19 cellular contexts compared by ENCODE assay signal in the genomic region with DNA sequence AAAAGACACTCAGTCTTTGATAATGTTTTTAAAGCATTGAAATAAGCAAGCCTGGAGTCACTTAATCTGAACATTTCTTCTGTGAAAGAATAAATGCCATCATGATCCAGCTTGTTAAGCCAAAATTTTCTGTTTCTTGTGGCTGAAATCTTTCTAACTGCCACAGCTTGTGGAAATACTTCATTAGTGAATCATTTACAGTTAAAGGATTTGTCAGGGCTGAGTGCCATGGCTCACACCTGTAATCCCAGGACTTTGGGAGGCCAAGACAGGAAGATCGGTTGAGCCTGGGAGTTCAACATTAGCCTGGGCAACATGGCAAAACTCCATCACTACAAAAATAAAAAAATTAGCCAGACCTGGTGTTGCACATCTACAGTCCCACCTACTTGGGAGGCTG.
"Had no signal": no experiment of that assay in that cellular context is flagged by ENCODE, and none has a peak within 500 bp of the region (broad histone marks: within the 10 kb centered on the region; RNA-seq: fewer than 3 reads in every experiment).

No MANE protein-coding gene starts in this region.

- H3K4me3 ChIP-seq: gastrocnemius medialis, suprapubic skin had no signal

- ATAC-seq: activated CD8-positive, alpha-beta T cell treated with anti-CD3 and anti-CD28 coated beads for 36 hours; activated naive CD4-positive, alpha-beta T cell treated with anti-CD3 and anti-CD28 coated beads, Interleukin-2, amount 50 U/mL, for 72 hours; activated T-cell treated with anti-CD3 and anti-CD28 coated beads, Interleukin-2, amount 50 U/mL, for 4 hours; gastrocnemius medialis; natural killer cell; right cardiac atrium had no signal

- H3K4me3 Mint-ChIP-seq: activated B cell treated with CpG ODN at 0.5 μM for 24 hours; activated CD8-positive, alpha-beta T cell treated with anti-CD3 and anti-CD28 coated beads for 36 hours; activated T-cell treated with anti-CD3 and anti-CD28 coated beads, Interleukin-2, amount 50 U/mL, for 4 hours; brain; dendritic cell treated with granulocyte-macrophage colony-stimulating factor and Interleukin-4, amounts not matched to agents 40 ng/mL and 50 ng/mL, for 4 days; natural killer cell; stimulated activated naive CD8-positive, alpha-beta T cell treated with anti-CD3 and anti-CD28 coated beads, Interleukin-15, Interleukin-2, amounts not matched to agents 100 ng/mL and 50 ng/mL, for 24 hours; T-helper 2 cell treated with Interferon-gamma antibody and Interleukin-4, amounts not matched to agents 5 μg/mL and 100 μg/mL, for 36 hours; type B pancreatic cell had no signal

- H3K36me3 Mint-ChIP-seq: activated naive CD4-positive, alpha-beta T cell treated with anti-CD3 and anti-CD28 coated beads, Interleukin-2, amount 50 U/mL, for 72 hours had no signal

- H3K27me3 ChIP-seq: gastrocnemius medialis, suprapubic skin had no signal

- H3K27ac ChIP-seq: gastrocnemius medialis, suprapubic skin had no signal

- H3K4me1 Mint-ChIP-seq: activated B cell treated with CpG ODN at 0.5 μM for 24 hours, natural killer cell had no signal

- H3K4me1 ChIP-seq: suprapubic skin had no signal

- DNase-seq: activated B cell treated with CpG ODN at 0.5 μM for 24 hours; activated CD4-positive, alpha-beta T cell treated with anti-CD3 and anti-CD28 coated beads for 48 hours; activated CD8-positive, alpha-beta T cell treated with anti-CD3 and anti-CD28 coated beads for 36 hours; activated effector memory CD4-positive, alpha-beta T cell treated with Interleukin-2 at 50 U/mL for 16 hours; activated T-cell treated with anti-CD3 and anti-CD28 coated beads, Interleukin-2, amount 50 U/mL, for 4 hours; effector memory CD4-positive, alpha-beta T cell; gastrocnemius medialis; islet precursor cell; mesendoderm; natural killer cell; right cardiac atrium had no signal

- H3K9me3 Mint-ChIP-seq: T-helper 2 cell treated with Interferon-gamma antibody and Interleukin-4, amounts not matched to agents 5 μg/mL and 100 μg/mL, for 36 hours had no signal

- H3K9me3 ChIP-seq: suprapubic skin had no signal

- H3K27me3 Mint-ChIP-seq: activated B cell treated with CpG ODN at 0.5 μM for 24 hours; activated CD8-positive, alpha-beta T cell treated with anti-CD3 and anti-CD28 coated beads for 36 hours; dendritic cell treated with granulocyte-macrophage colony-stimulating factor and Interleukin-4, amounts not matched to agents 40 ng/mL and 50 ng/mL, for 4 days; progenitor cell of endocrine pancreas; stimulated activated naive CD8-positive, alpha-beta T cell treated with anti-CD3 and anti-CD28 coated beads, Interleukin-15, Interleukin-2, amounts not matched to agents 100 ng/mL and 50 ng/mL, for 24 hours; type B pancreatic cell had no signal

- H3K27ac Mint-ChIP-seq: activated B cell treated with CpG ODN at 0.5 μM for 24 hours; activated CD8-positive, alpha-beta T cell treated with anti-CD3 and anti-CD28 coated beads for 36 hours; activated naive CD4-positive, alpha-beta T cell treated with anti-CD3 and anti-CD28 coated beads, Interleukin-2, amount 50 U/mL, for 72 hours; brain; dendritic cell treated with granulocyte-macrophage colony-stimulating factor and Interleukin-4, amounts not matched to agents 40 ng/mL and 50 ng/mL, for 4 days; natural killer cell; progenitor cell of endocrine pancreas; stimulated activated naive CD8-positive, alpha-beta T cell treated with anti-CD3 and anti-CD28 coated beads, Interleukin-15, Interleukin-2, amounts not matched to agents 100 ng/mL and 50 ng/mL, for 24 hours; T-helper 2 cell treated with Interferon-gamma antibody and Interleukin-4, amounts not matched to agents 5 μg/mL and 100 μg/mL, for 36 hours; type B pancreatic cell had no signal

- H3K36me3 ChIP-seq: gastrocnemius medialis, suprapubic skin had no signal
